10 cellular contexts compared by ENCODE assay signal in genomic region chr1:31795801-31796621, GRCh38. TPM values are rescaled to one million over a fixed set of nuclear protein-coding genes. Genes with fewer than 3 reads are reported as not detected.
DNase-seq lines count a peak whose midpoint lies in the region; ATAC-seq and TF ChIP-seq lines count a peak whose summit lies in the region.
"Had no signal": no experiment of that assay in that cellular context is flagged by ENCODE, and none has a peak within 500 bp of the region (broad histone marks: within the 10 kb centered on the region; RNA-seq: fewer than 3 reads in every experiment).

No MANE protein-coding gene starts in this region.

- H3K23ac ChIP-seq in mesendoderm (ENCODE audit: low read length): no peak overlapping the region

- H2BK5ac ChIP-seq in mesendoderm (ENCODE audit: low read length): no peak overlapping the region

- H3K4ac ChIP-seq in mesendoderm (ENCODE audit: low read depth, low read length): no peak overlapping the region

- H3K9me3 ChIP-seq in tibial artery: no peaks in the 10 kb centered on the region

- H3K27me3 ChIP-seq in tibial artery (peaks cover 0 to 31% of the 10 kb centered on the region in 2 donors), mesendoderm (ENCODE audit: insufficient read depth, low read length, poor library complexity) (no peaks in the 10 kb centered on the region)

- peaks cover 12% of the 10 kb centered on the region for H3K27me3 Mint-ChIP-seq in activated naive CD8-positive, alpha-beta T cell treated with anti-CD3 and anti-CD28 coated beads, Interleukin-2, amount 10 ng/mL, durations not matched to agents 7 days and 5 days
- peaks cover 2% of the 10 kb centered on the region for H3K27me3 Mint-ChIP-seq in activated naive CD8-positive, alpha-beta T cell treated with anti-CD3 and anti-CD28 coated beads for 36 hours

- H4K5ac ChIP-seq in mesendoderm (ENCODE audit: low read length): no peak overlapping the region

- H3K27ac ChIP-seq in tibial artery: no peak overlapping the region
- no peak overlapping the region for H3K27ac ChIP-seq in mesendoderm (ENCODE audit: low read depth, low read length)

- H3K9ac ChIP-seq in mesendoderm (ENCODE audit: low read length): no peak overlapping the region

- no peak overlapping the region for H4K8ac ChIP-seq in mesendoderm (ENCODE audit: low read depth, low read length)

- H3K36me3 ChIP-seq in tibial artery (no peaks in the 10 kb centered on the region), mesendoderm (ENCODE audit: control insufficient read depth, insufficient read depth, low read length) (no peaks in the 10 kb centered on the region)

- no peak overlapping the region for H3K4me3 ChIP-seq in tibial artery
- H3K4me3 ChIP-seq in mesendoderm (ENCODE audit: low read length): no peak overlapping the region

- no peak overlapping the region for H2BK15ac ChIP-seq in mesendoderm (replicated peaks; ENCODE audit: low read depth)

- no peak overlapping the region for H2AK5ac ChIP-seq in mesendoderm (ENCODE audit: low read length)

- no peak for TF ChIP-seq CTCF in tibial artery (IDR thresholded peaks at IDR 0.05)

- no peaks in the 10 kb centered on the region for H3K9me3 Mint-ChIP-seq in activated naive CD8-positive, alpha-beta T cell treated with anti-CD3 and anti-CD28 coated beads, Interleukin-2, amount 10 ng/mL, durations not matched to agents 7 days and 5 days
- no peaks in the 10 kb centered on the region for H3K9me3 Mint-ChIP-seq in activated naive CD8-positive, alpha-beta T cell treated with anti-CD3 and anti-CD28 coated beads for 36 hours

- no CpG with 5 or more reads among the region's 13 CpGs for WGBS in mesendoderm (ENCODE audit: extremely low coverage, insufficient coverage, low lambda C conversion rate)

- intact Hi-C loops in tibial artery (cut with DNase I; ENCODE audit: low total_unique reads): loop anchor here (10.0 kb wide), 1 partner anchor 169 kb away; no protein-coding TSS in a partner anchor

- H3K4me3 Mint-ChIP-seq in activated naive CD8-positive, alpha-beta T cell treated with anti-CD3 and anti-CD28 coated beads, Interleukin-2, amount 10 ng/mL, durations not matched to agents 7 days and 5 days: no peak overlapping the region
- H3K4me3 Mint-ChIP-seq in activated naive CD8-positive, alpha-beta T cell treated with anti-CD3 and anti-CD28 coated beads for 36 hours: no peak overlapping the region

- POLR2A ChIA-PET in activated naive CD8-positive, alpha-beta T cell treated with anti-CD3 and anti-CD28 coated beads, Interleukin-2, amount 10 ng/mL, durations not matched to agents 7 days and 5 days (lab: Charles Lee): no interaction called here

- H3K36me3 Mint-ChIP-seq in activated naive CD8-positive, alpha-beta T cell treated with anti-CD3 and anti-CD28 coated beads, Interleukin-2, amount 10 ng/mL, durations not matched to agents 7 days and 5 days: no peaks in the 10 kb centered on the region
- no peaks in the 10 kb centered on the region for H3K36me3 Mint-ChIP-seq in activated naive CD8-positive, alpha-beta T cell treated with anti-CD3 and anti-CD28 coated beads for 36 hours

- peaks cover 0 to 13% (median 4%) of the 10 kb centered on the region in 4 donors for H3K4me1 ChIP-seq in tibial artery
- peaks cover 2% of the 10 kb centered on the region for H3K4me1 ChIP-seq in mesendoderm (ENCODE audit: control insufficient read depth, low read depth, low read length)

- no peak overlapping the region for H3K56ac ChIP-seq in mesendoderm (ENCODE audit: low read length)

- no peak overlapping the region for H3K27ac Mint-ChIP-seq in activated naive CD8-positive, alpha-beta T cell treated with anti-CD3 and anti-CD28 coated beads, Interleukin-2, amount 10 ng/mL, durations not matched to agents 7 days and 5 days
- no peak overlapping the region for H3K27ac Mint-ChIP-seq in activated naive CD8-positive, alpha-beta T cell treated with anti-CD3 and anti-CD28 coated beads for 36 hours

- peak; percentile 15 for DNase-seq in activated naive CD8-positive, alpha-beta T cell treated with anti-CD3 and anti-CD28 coated beads, Interleukin-2, amount 10 ng/mL, durations not matched to agents 7 days and 5 days
- no peak for DNase-seq in activated naive CD8-positive, alpha-beta T cell treated with anti-CD3 and anti-CD28 coated beads for 36 hours
- DNase-seq in NCI-H82 treated with DMSO at 0.1 percent for 48 hours (lab: John Stamatoyannopoulos, UW; ENCODE audit: unreplicated experiment) (peak; percentile 19), fibroblast of peridontal ligament (ENCODE audit: extremely low read depth) (peak; percentile 65), tibial artery (peak; percentile 23 to 51), mesendoderm (no peak), NCI-H2107 (lab: John Stamatoyannopoulos, UW) (no peak)
- DNase-seq: Calu3, small intestine had no signal

- no peak for ATAC-seq in activated naive CD8-positive, alpha-beta T cell treated with anti-CD3 and anti-CD28 coated beads, Interleukin-2, amount 10 ng/mL, durations not matched to agents 7 days and 5 days (ENCODE audit: low read depth)
- no peak for ATAC-seq in GM18517 (IDR thresholded peaks at IDR 0.05; ENCODE audit: unreplicated experiment)

- no peaks in the 10 kb centered on the region for H3K4me1 Mint-ChIP-seq in activated naive CD8-positive, alpha-beta T cell treated with anti-CD3 and anti-CD28 coated beads, Interleukin-2, amount 10 ng/mL, durations not matched to agents 7 days and 5 days
- H3K4me1 Mint-ChIP-seq in activated naive CD8-positive, alpha-beta T cell treated with anti-CD3 and anti-CD28 coated beads for 36 hours: no peaks in the 10 kb centered on the region

- H3K79me2 ChIP-seq in mesendoderm (ENCODE audit: control insufficient read depth, insufficient read depth, low read length): no peaks in the 10 kb centered on the region

- H2BK120ac ChIP-seq in mesendoderm (ENCODE audit: low read depth, low read length): no peak overlapping the region

- H3K18ac ChIP-seq in mesendoderm (ENCODE audit: low read length): no peak overlapping the region

- no peaks in the 10 kb centered on the region for H3K79me1 ChIP-seq in mesendoderm (ENCODE audit: low read length)

- H3K4me2 ChIP-seq in mesendoderm (ENCODE audit: low read length): no peak overlapping the region

RNA-seq across cellular contexts. Expression of gene SPOCD1, which starts 19.8 kb away (rescaled TPM):
- under 1 TPM; 0.34 to 0.36 TPM for total RNA-seq in activated naive CD8-positive, alpha-beta T cell treated with anti-CD3 and anti-CD28 coated beads, Interleukin-2, amount 10 ng/mL, durations not matched to agents 7 days and 5 days
- not detected for total RNA-seq in activated naive CD8-positive, alpha-beta T cell treated with anti-CD3 and anti-CD28 coated beads for 36 hours
- 0.37 TPM for polyA plus RNA-seq in mesendoderm (2013, experiment 1 of 2)
- 0.35 TPM for polyA plus RNA-seq in mesendoderm (2013, experiment 2 of 2)

RNA-seq across cellular contexts. Expression of gene ADGRB2, which starts 31.9 kb away (rescaled TPM):
- under 1 TPM; 0.74 to 0.75 TPM for total RNA-seq in activated naive CD8-positive, alpha-beta T cell treated with anti-CD3 and anti-CD28 coated beads, Interleukin-2, amount 10 ng/mL, durations not matched to agents 7 days and 5 days
- under 1 TPM; 0.08 to 0.18 TPM for total RNA-seq in activated naive CD8-positive, alpha-beta T cell treated with anti-CD3 and anti-CD28 coated beads for 36 hours
- polyA plus RNA-seq in mesendoderm (2013, experiment 1 of 2): 4.9 TPM
- polyA plus RNA-seq in mesendoderm (2013, experiment 2 of 2): 5.2 TPM

Comparison
In these comparisons a context has a peak if more than half of its experiments do, and no peak if none do; other contexts are left out.
1. DNase-seq: peak in activated naive CD8-positive, alpha-beta T cell treated with anti-CD3 and anti-CD28 coated beads, Interleukin-2, amount 10 ng/mL, durations not matched to agents 7 days and 5 days (single experiment), NCI-H82 treated with DMSO at 0.1 percent for 48 hours (single experiment), fibroblast of peridontal ligament (single experiment) and tibial artery (2 of 2); none in activated naive CD8-positive, alpha-beta T cell treated with anti-CD3 and anti-CD28 coated beads for 36 hours (single experiment), mesendoderm (single experiment) and NCI-H2107 (single experiment).